In the genomic region with DNA sequence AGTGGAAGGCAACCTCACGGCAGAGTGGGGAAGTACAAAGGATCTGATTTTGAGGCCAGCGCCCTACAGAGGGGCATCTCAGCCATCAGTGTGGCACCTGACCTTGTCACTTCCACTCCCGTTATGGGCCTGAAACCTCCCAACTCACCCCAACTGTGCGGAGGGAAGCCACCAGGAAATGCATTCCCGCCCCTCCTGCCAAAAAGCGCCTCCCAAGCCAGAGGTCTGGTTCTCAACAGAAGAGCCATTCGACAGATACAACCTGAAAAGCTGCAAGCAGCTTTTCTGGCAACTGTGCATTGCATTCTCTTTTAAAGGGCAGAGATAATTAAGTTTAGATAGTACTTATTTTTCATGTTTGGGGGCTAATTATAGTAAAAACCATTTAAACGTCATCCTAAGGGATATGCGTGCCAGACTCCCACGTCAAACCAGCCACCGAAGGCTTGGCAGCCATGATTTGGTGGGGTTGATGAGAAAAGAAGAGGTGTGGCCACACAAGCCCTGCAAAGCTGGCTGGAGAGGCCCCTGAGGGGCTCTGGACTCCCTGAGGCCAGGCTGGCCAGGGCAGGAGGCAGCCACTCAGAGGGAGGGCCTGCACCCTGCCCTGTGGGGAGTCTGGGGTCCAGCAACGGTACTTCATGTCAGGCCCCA, we compare ENCODE assay signal across 20 cellular contexts.
"Had no signal": no experiment of that assay in that cellular context is flagged by ENCODE, and none has a peak within 500 bp of the region (broad histone marks: within the 10 kb centered on the region; RNA-seq: fewer than 3 reads in every experiment).

No MANE protein-coding gene starts in this region.

- H3K36me3 ChIP-seq: uterus had no signal

- H3K4me1 ChIP-seq: body of pancreas, foreskin keratinocyte, left lung, uterus had no signal

- H3K9me3 Mint-ChIP-seq: activated B cell treated with CpG ODN at 0.5 μM for 24 hours; activated naive CD4-positive, alpha-beta T cell treated with anti-CD3 and anti-CD28 coated beads for 36 hours; activated T-cell treated with anti-CD3 and anti-CD28 coated beads, Interleukin-2, amount 50 U/mL, for 24 hours had no signal

- H3K4me3 Mint-ChIP-seq: activated B cell treated with CpG ODN at 0.5 μM for 24 hours; activated CD8-positive, alpha-beta T cell treated with anti-CD3 and anti-CD28 coated beads, Interleukin-2, amount 10 ng/mL, durations not matched to agents 7 days and 5 days; activated naive CD4-positive, alpha-beta T cell treated with anti-CD3 and anti-CD28 coated beads for 36 hours; activated T-cell treated with anti-CD3 and anti-CD28 coated beads, Interleukin-2, amount 50 U/mL, for 24 hours; naive thymus-derived CD4-positive, alpha-beta T cell had no signal

- H3K4me3 ChIP-seq: body of pancreas, left lung, tibial artery, uterus had no signal

- FAIRE-seq: colon had no signal

- H3K4me1 Mint-ChIP-seq: activated B cell treated with CpG ODN at 0.5 μM for 24 hours had no signal

- H3K27me3 ChIP-seq: body of pancreas, foreskin keratinocyte, left lung, tibial artery, uterus had no signal

- H3K9me3 ChIP-seq: body of pancreas, left lung, tibial artery, uterus had no signal

- H3K27ac Mint-ChIP-seq: activated B cell treated with CpG ODN at 0.5 μM for 24 hours; activated CD8-positive, alpha-beta T cell treated with anti-CD3 and anti-CD28 coated beads, Interleukin-2, amount 10 ng/mL, durations not matched to agents 7 days and 5 days; activated naive CD4-positive, alpha-beta T cell treated with anti-CD3 and anti-CD28 coated beads for 36 hours; activated T-cell treated with anti-CD3 and anti-CD28 coated beads, Interleukin-2, amount 50 U/mL, for 24 hours; naive thymus-derived CD4-positive, alpha-beta T cell had no signal

- H3K27me3 Mint-ChIP-seq: activated B cell treated with CpG ODN at 0.5 μM for 24 hours; activated T-cell treated with anti-CD3 and anti-CD28 coated beads, Interleukin-2, amount 50 U/mL, for 24 hours; naive thymus-derived CD4-positive, alpha-beta T cell had no signal

- DNase-seq: activated B cell treated with CpG ODN at 0.5 μM for 24 hours; activated CD4-positive, alpha-beta T cell treated with anti-CD3 and anti-CD28 coated beads for 4 hours; activated CD8-positive, alpha-beta T cell treated with anti-CD3 and anti-CD28 coated beads, Interleukin-2, amount 10 ng/mL, durations not matched to agents 7 days and 5 days; activated naive CD4-positive, alpha-beta T cell treated with anti-CD3 and anti-CD28 coated beads for 36 hours; activated T-cell treated with anti-CD3 and anti-CD28 coated beads, Interleukin-2, amount 50 U/mL, for 24 hours; body of pancreas; caudate nucleus; foreskin keratinocyte; hypothalamus; islet precursor cell; mammary epithelial cell; naive thymus-derived CD4-positive, alpha-beta T cell; stimulated activated CD4-positive, alpha-beta T cell treated with anti-CD3 and anti-CD28 coated beads, Interleukin-12 subunit alpha, Interleukin-12 subunit beta, amount 100 ng/mL, for 4 hours; stimulated activated CD4-positive, alpha-beta T cell treated with anti-CD3 and anti-CD28 coated beads, Interleukin-1b, Interleukin-23, amount 100 ng/mL, for 48 hours; stimulated activated naive CD8-positive, alpha-beta T cell treated with anti-CD3 and anti-CD28 coated beads, Interleukin-15, Interleukin-2, amounts not matched to agents 100 U/mL and 50 U/mL, for 24 hours; substantia nigra; uterus had no signal

- H3K27ac ChIP-seq: body of pancreas, foreskin keratinocyte, left lung, tibial artery, uterus had no signal
